Comparison of ENCODE assay signal across 1 cellular context in genomic region chr1:204623365-204623893, GRCh38.
TF ChIP-seq lines count a peak whose summit lies in the region.

No MANE protein-coding gene starts in this region.

TF ChIP-seq in K562, 482 proteins besides CTCF, POLR2A, EP300 and RAD21 (continued from another document and continues in another):
- no peak for TF ChIP-seq KAT8 (IDR thresholded peaks at IDR 0.05; ENCODE audit: low read depth)
- no peak for TF ChIP-seq PTRF (tag; IDR thresholded peaks at IDR 0.05)
- no peak for TF ChIP-seq EHMT2 (IDR thresholded peaks at IDR 0.05)
- TF ChIP-seq KHSRP (IDR thresholded peaks at IDR 0.05), result no peak
- TF ChIP-seq EZH2 (IDR thresholded peaks at IDR 0.05; ENCODE audit: borderline replicate concordance, low read depth, low read length), result no peak
- TF ChIP-seq TOE1 (IDR thresholded peaks at IDR 0.05; ENCODE audit: borderline replicate concordance), result no peak; the same call in 1 of the 2 replicates
- TF ChIP-seq TOE1 (CRISPR knock-in tag; IDR thresholded peaks at IDR 0.05; ENCODE audit: borderline replicate concordance, low read depth), result no peak
- TF ChIP-seq RFX7 (CRISPR knock-in tag; IDR thresholded peaks at IDR 0.05), result no peak
- TF ChIP-seq ZNF124 (CRISPR knock-in tag; IDR thresholded peaks at IDR 0.05), result no peak
- no peak for TF ChIP-seq ZNF311 (CRISPR knock-in tag; IDR thresholded peaks at IDR 0.05)
- no peak for TF ChIP-seq BCL6 (CRISPR knock-in tag; IDR thresholded peaks at IDR 0.05)
- TF ChIP-seq MEF2D (tag; conservative IDR thresholded peaks at IDR 0.05; ENCODE audit: low read depth), result no peak
- TF ChIP-seq RFX5 (IDR thresholded peaks at IDR 0.05; ENCODE audit: low read depth, low read length), result no peak
- TF ChIP-seq HIVEP1 (CRISPR knock-in tag; IDR thresholded peaks at IDR 0.05), result no peak
- TF ChIP-seq ZKSCAN8 (CRISPR knock-in tag; IDR thresholded peaks at IDR 0.05), result no peak
- no peak for TF ChIP-seq KLF6 (CRISPR knock-in tag; IDR thresholded peaks at IDR 0.05; ENCODE audit: borderline replicate concordance)
- TF ChIP-seq ATF4 (CRISPR knock-in tag; IDR thresholded peaks at IDR 0.05), result no peak
- no peak for TF ChIP-seq SAP30 (IDR thresholded peaks at IDR 0.05; ENCODE audit: borderline replicate concordance, insufficient read depth, low read depth, low read length, poor library complexity, severe bottlenecking)
- no peak for TF ChIP-seq COPS2 (conservative IDR thresholded peaks at IDR 0.05)
- TF ChIP-seq FOXO4 (CRISPR knock-in tag; IDR thresholded peaks at IDR 0.05), result no peak
- TF ChIP-seq PKNOX1 (IDR thresholded peaks at IDR 0.05), result peak; percentile 12; the same call in 1 of the 2 replicates
- no peak for TF ChIP-seq ZNF780A (CRISPR knock-in tag; IDR thresholded peaks at IDR 0.05)
- TF ChIP-seq ELK3 (CRISPR knock-in tag; IDR thresholded peaks at IDR 0.05), result no peak
- no peak for TF ChIP-seq ZNF512 (tag; IDR thresholded peaks at IDR 0.05)
- no peak for TF ChIP-seq POLR2G (IDR thresholded peaks at IDR 0.05; ENCODE audit: low read depth, low read length)
- TF ChIP-seq AFF4 (CRISPR knock-in tag; IDR thresholded peaks at IDR 0.05), result no peak
- TF ChIP-seq GTF3C2 (IDR thresholded peaks at IDR 0.05; ENCODE audit: borderline replicate concordance, extremely low read depth, insufficient read length), result no peak
- no peak for TF ChIP-seq POU5F1 (IDR thresholded peaks at IDR 0.05; ENCODE audit: borderline replicate concordance, low read depth, low read length, partially characterized antibody)
- TF ChIP-seq ZNF561 (CRISPR knock-in tag; conservative IDR thresholded peaks at IDR 0.05), result no peak
- no peak for TF ChIP-seq MXD1 (CRISPR knock-in tag; IDR thresholded peaks at IDR 0.05; ENCODE audit: borderline replicate concordance, poor library complexity, severe bottlenecking)
- no peak for TF ChIP-seq KLF1 (tag; IDR thresholded peaks at IDR 0.05)
- TF ChIP-seq MCM5 (IDR thresholded peaks at IDR 0.05; ENCODE audit: low read depth), result no peak
- TF ChIP-seq ZNF140 (CRISPR knock-in tag; IDR thresholded peaks at IDR 0.05), result no peak
- no peak for TF ChIP-seq LARP7 (IDR thresholded peaks at IDR 0.05)
- TF ChIP-seq IFI16 (CRISPR knock-in tag; IDR thresholded peaks at IDR 0.05), result no peak
- TF ChIP-seq POLR2AphosphoS2 (IDR thresholded peaks at IDR 0.05; ENCODE audit: low read length), result no peak
- TF ChIP-seq ARID1B (IDR thresholded peaks at IDR 0.05), result peak; percentile 82
- TF ChIP-seq PHTF2 (CRISPR knock-in tag; IDR thresholded peaks at IDR 0.05), result no peak
- no peak for TF ChIP-seq ZNF695 (CRISPR knock-in tag; IDR thresholded peaks at IDR 0.05)
- TF ChIP-seq DNMT1 (IDR thresholded peaks at IDR 0.05), result no peak
- TF ChIP-seq NRF1 (conservative IDR thresholded peaks at IDR 0.05 in 1 of 2, IDR thresholded peaks at IDR 0.05 in 1 of 2), result peak in 1 of 2 experiments; percentile 42; a peak in 2 of 4 replicates
- TF ChIP-seq PML (IDR thresholded peaks at IDR 0.05; ENCODE audit: low read length), result no peak
- TF ChIP-seq ZFPM2 (CRISPR knock-in tag; IDR thresholded peaks at IDR 0.05), result no peak
- TF ChIP-seq ATF6 (CRISPR knock-in tag; IDR thresholded peaks at IDR 0.05), result no peak
- TF ChIP-seq KLF13 (tag; IDR thresholded peaks at IDR 0.05; ENCODE audit: borderline replicate concordance, low read depth), result no peak
- TF ChIP-seq RCOR1 (IDR thresholded peaks at IDR 0.05; ENCODE audit: borderline replicate concordance in 1 of 2, low read depth in 2 of 2, low read length in 2 of 2), result peak in 1 of 2 experiments; percentile 86; a peak in 2 of 4 replicates
- TF ChIP-seq USF2 (CRISPR knock-in tag; IDR thresholded peaks at IDR 0.05), result peak; percentile 20; the same call in 1 of the 2 replicates
- TF ChIP-seq ZKSCAN1 (IDR thresholded peaks at IDR 0.05; ENCODE audit: low read depth, low read length), result peak; percentile 38; the same call in 1 of the 2 replicates
- no peak for TF ChIP-seq SMAD2 (IDR thresholded peaks at IDR 0.05; ENCODE audit: low read depth, low read length)
- peak; percentile 56; the same call in 1 of the 2 replicates for TF ChIP-seq SOX6 (IDR thresholded peaks at IDR 0.05)
- TF ChIP-seq CCNT2 (IDR thresholded peaks at IDR 0.05; ENCODE audit: borderline replicate concordance, extremely low read depth, insufficient read length, low read depth, low read length), result peak; percentile 33
- no peak for TF ChIP-seq FOXK1 (CRISPR knock-in tag; IDR thresholded peaks at IDR 0.05; ENCODE audit: borderline replicate concordance)
- no peak for TF ChIP-seq THRAP3 (IDR thresholded peaks at IDR 0.05; ENCODE audit: borderline replicate concordance)
- no peak for TF ChIP-seq ZNF696 (CRISPR knock-in tag; conservative IDR thresholded peaks at IDR 0.05)
- TF ChIP-seq ZNF830 (CRISPR knock-in tag; IDR thresholded peaks at IDR 0.05), result no peak
- no peak for TF ChIP-seq NCOA1 (IDR thresholded peaks at IDR 0.05; ENCODE audit: low read depth)
